In genomic region chr21:35628331-35628730, GRCh38 we compare ENCODE assay signal across 21 cellular contexts.
"Had no signal": no experiment of that assay in that cellular context is flagged by ENCODE, and none has a peak within 500 bp of the region (broad histone marks: within the 10 kb centered on the region; RNA-seq: fewer than 3 reads in every experiment).

No MANE protein-coding gene starts in this region.

- H3K9ac ChIP-seq: parathyroid adenoma had no signal

- H3K79me2 ChIP-seq: parathyroid adenoma had no signal

- H3K27ac ChIP-seq: esophagus muscularis mucosa, heart right ventricle, neutrophil, parathyroid adenoma, thoracic aorta, upper lobe of right lung had no signal

- DNase-seq: activated CD4-positive, alpha-beta T cell treated with anti-CD3 and anti-CD28 coated beads, Interleukin-2, amount 50 U/mL, for 1 hour; activated CD8-positive, alpha-beta memory T cell treated with anti-CD3 and anti-CD28 coated beads for 24 hours; activated CD8-positive, alpha-beta memory T cell treated with anti-CD3 and anti-CD28 coated beads, Interleukin-2, amount 50 U/mL, for 48 hours; activated effector memory CD4-positive, alpha-beta T cell treated with Interleukin-2 at 50 U/mL for 16 hours; activated naive CD4-positive, alpha-beta T cell treated with anti-CD3 and anti-CD28 coated beads, Interleukin-2, amount 10 ng/mL, durations not matched to agents 7 days and 5 days; activated naive CD8-positive, alpha-beta T cell treated with anti-CD3 and anti-CD28 coated beads, Interleukin-2, amount 50 U/mL, for 24 hours; activated T-cell treated with anti-CD3 and anti-CD28 coated beads, Interleukin-2, amount 50 U/mL, for 48 hours; effector CD8-positive, alpha-beta T cell; heart right ventricle; naive thymus-derived CD8-positive, alpha-beta T cell; stimulated activated CD4-positive, alpha-beta T cell treated with anti-CD3 and anti-CD28 coated beads, Interleukin-4, amount 100 ng/mL, for 4 hours; upper lobe of right lung had no signal

- H3K4me1 ChIP-seq: esophagus muscularis mucosa, heart right ventricle, parathyroid adenoma, upper lobe of right lung had no signal

- H3K4me3 Mint-ChIP-seq: activated naive CD4-positive, alpha-beta T cell treated with anti-CD3 and anti-CD28 coated beads, Interleukin-2, amount 10 ng/mL, durations not matched to agents 7 days and 5 days; activated naive CD8-positive, alpha-beta T cell treated with anti-CD3 and anti-CD28 coated beads, Interleukin-2, amount 50 U/mL, for 24 hours; dendritic cell treated with granulocyte-macrophage colony-stimulating factor and Interleukin-4, amounts not matched to agents 40 ng/mL and 50 ng/mL, for 4 days; naive thymus-derived CD8-positive, alpha-beta T cell; stimulated activated memory B cell treated with anti-CD40 and anti-IgM and Interleukin-4, amounts not matched to agents 10 μg/mL and 1 μg/mL and 100 μg/mL, for 72 hours; T-helper 1 cell treated with Interleukin-12 subunit alpha and Interleukin-12 subunit beta and Interleukin-4 antibody, amounts not matched to agents 30 μg/mL and 1 μg/mL, for 36 hours had no signal

- H2AFZ ChIP-seq: parathyroid adenoma had no signal

- H3K4me1 Mint-ChIP-seq: activated naive CD4-positive, alpha-beta T cell treated with anti-CD3 and anti-CD28 coated beads, Interleukin-2, amount 10 ng/mL, durations not matched to agents 7 days and 5 days; activated naive CD8-positive, alpha-beta T cell treated with anti-CD3 and anti-CD28 coated beads, Interleukin-2, amount 50 U/mL, for 24 hours; naive thymus-derived CD8-positive, alpha-beta T cell; stimulated activated memory B cell treated with anti-CD40 and anti-IgM and Interleukin-4, amounts not matched to agents 10 μg/mL and 1 μg/mL and 100 μg/mL, for 72 hours had no signal

- H3K4me3 ChIP-seq: esophagus muscularis mucosa, heart right ventricle, thoracic aorta, upper lobe of right lung had no signal

- H3K36me3 ChIP-seq: esophagus muscularis mucosa, heart right ventricle, neutrophil, thoracic aorta, upper lobe of right lung had no signal

- H3K9me3 Mint-ChIP-seq: activated naive CD4-positive, alpha-beta T cell treated with anti-CD3 and anti-CD28 coated beads, Interleukin-2, amount 10 ng/mL, durations not matched to agents 7 days and 5 days; activated naive CD8-positive, alpha-beta T cell treated with anti-CD3 and anti-CD28 coated beads, Interleukin-2, amount 50 U/mL, for 24 hours; dendritic cell treated with granulocyte-macrophage colony-stimulating factor and Interleukin-4, amounts not matched to agents 40 ng/mL and 50 ng/mL, for 4 days; stimulated activated memory B cell treated with anti-CD40 and anti-IgM and Interleukin-4, amounts not matched to agents 10 μg/mL and 1 μg/mL and 100 μg/mL, for 72 hours; T-helper 1 cell treated with Interleukin-12 subunit alpha and Interleukin-12 subunit beta and Interleukin-4 antibody, amounts not matched to agents 30 μg/mL and 1 μg/mL, for 36 hours had no signal

- ATAC-seq: activated CD4-positive, CD25-positive, alpha-beta regulatory T cell treated with anti-CD3 and anti-CD28 coated beads, Interleukin-2, amount 50 U/mL, for 24 hours; activated naive CD8-positive, alpha-beta T cell treated with anti-CD3 and anti-CD28 coated beads, Interleukin-2, amount 50 U/mL, for 24 hours; heart right ventricle; naive thymus-derived CD8-positive, alpha-beta T cell; sciatic nerve; stimulated activated memory B cell treated with anti-CD40 and anti-IgM and Interleukin-4, amounts not matched to agents 10 μg/mL and 1 μg/mL and 100 μg/mL, for 72 hours; upper lobe of right lung had no signal

- H3K36me3 Mint-ChIP-seq: activated naive CD4-positive, alpha-beta T cell treated with anti-CD3 and anti-CD28 coated beads, Interleukin-2, amount 10 ng/mL, durations not matched to agents 7 days and 5 days; naive thymus-derived CD8-positive, alpha-beta T cell; stimulated activated memory B cell treated with anti-CD40 and anti-IgM and Interleukin-4, amounts not matched to agents 10 μg/mL and 1 μg/mL and 100 μg/mL, for 72 hours had no signal

- H3K27ac Mint-ChIP-seq: activated naive CD4-positive, alpha-beta T cell treated with anti-CD3 and anti-CD28 coated beads, Interleukin-2, amount 10 ng/mL, durations not matched to agents 7 days and 5 days; activated naive CD8-positive, alpha-beta T cell treated with anti-CD3 and anti-CD28 coated beads, Interleukin-2, amount 50 U/mL, for 24 hours; dendritic cell treated with granulocyte-macrophage colony-stimulating factor and Interleukin-4, amounts not matched to agents 40 ng/mL and 50 ng/mL, for 4 days; naive thymus-derived CD8-positive, alpha-beta T cell; stimulated activated memory B cell treated with anti-CD40 and anti-IgM and Interleukin-4, amounts not matched to agents 10 μg/mL and 1 μg/mL and 100 μg/mL, for 72 hours; T-helper 1 cell treated with Interleukin-12 subunit alpha and Interleukin-12 subunit beta and Interleukin-4 antibody, amounts not matched to agents 30 μg/mL and 1 μg/mL, for 36 hours had no signal

- H3K9me3 ChIP-seq: esophagus muscularis mucosa, heart right ventricle, neutrophil, thoracic aorta, upper lobe of right lung had no signal

- H3K27me3 ChIP-seq: neutrophil, upper lobe of right lung had no signal
